2 cellular contexts compared by ENCODE assay signal in the genomic region with DNA sequence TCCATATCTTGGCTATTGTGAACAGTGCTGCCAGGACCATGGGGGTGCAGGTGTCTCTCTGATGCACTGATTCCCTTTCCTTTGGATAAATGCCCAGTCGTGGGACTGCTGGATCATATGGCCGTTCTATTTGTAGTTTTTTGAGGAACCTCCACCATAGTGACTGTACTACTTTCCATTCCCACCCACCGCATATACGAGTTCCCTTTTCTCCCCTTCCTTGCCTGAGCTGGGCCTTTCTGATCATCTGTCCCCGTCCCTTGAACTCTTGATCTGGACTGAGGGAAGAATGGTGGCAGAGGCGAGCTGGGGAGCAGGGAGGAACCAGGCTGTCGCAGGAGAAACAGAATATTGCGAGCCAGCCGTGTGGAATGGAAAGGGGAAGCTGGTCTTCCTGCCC.
TF ChIP-seq lines count a peak whose summit lies in the region.

No MANE protein-coding gene starts in this region.

TF ChIP-seq in WTC11, 78 proteins besides CTCF, POLR2A, EP300 and RAD21 (continues in another document):
- TF ChIP-seq ZNF532 (CRISPR knock-in tag; IDR thresholded peaks at IDR 0.05; ENCODE audit: borderline replicate concordance) (no peak), ZNF317 (CRISPR knock-in tag; IDR thresholded peaks at IDR 0.05; ENCODE audit: borderline replicate concordance, low read depth) (no peak), PRRX2 (CRISPR knock-in tag; IDR thresholded peaks at IDR 0.05) (no peak), NR3C1 (CRISPR knock-in tag; conservative IDR thresholded peaks at IDR 0.05; ENCODE audit: low read depth) (no peak), JUN (CRISPR knock-in tag; IDR thresholded peaks at IDR 0.05) (no peak), IRF2 (CRISPR knock-in tag; IDR thresholded peaks at IDR 0.05; ENCODE audit: borderline replicate concordance, low read depth) (no peak), ERG (CRISPR knock-in tag; IDR thresholded peaks at IDR 0.05) (no peak), ZNF232 (CRISPR knock-in tag; IDR thresholded peaks at IDR 0.05) (no peak), ZNF416 (CRISPR knock-in tag; IDR thresholded peaks at IDR 0.05) (no peak), JAZF1 (CRISPR knock-in tag; IDR thresholded peaks at IDR 0.05) (no peak)
- TF ChIP-seq, protein P1, sequence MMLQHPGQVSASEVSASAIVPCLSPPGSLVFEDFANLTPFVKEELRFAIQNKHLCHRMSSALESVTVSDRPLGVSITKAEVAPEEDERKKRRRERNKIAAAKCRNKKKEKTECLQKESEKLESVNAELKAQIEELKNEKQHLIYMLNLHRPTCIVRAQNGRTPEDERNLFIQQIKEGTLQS (CRISPR knock-in tag; conservative IDR thresholded peaks at IDR 0.05) = no peak
- TF ChIP-seq, protein P2, sequence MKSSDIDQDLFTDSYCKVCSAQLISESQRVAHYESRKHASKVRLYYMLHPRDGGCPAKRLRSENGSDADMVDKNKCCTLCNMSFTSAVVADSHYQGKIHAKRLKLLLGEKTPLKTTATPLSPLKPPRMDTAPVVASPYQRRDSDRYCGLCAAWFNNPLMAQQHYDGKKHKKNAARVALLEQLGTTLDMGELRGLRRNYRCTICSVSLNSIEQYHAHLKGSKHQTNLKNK (CRISPR knock-in tag; IDR thresholded peaks at IDR 0.05) = no peak
- TF ChIP-seq, protein P3, sequence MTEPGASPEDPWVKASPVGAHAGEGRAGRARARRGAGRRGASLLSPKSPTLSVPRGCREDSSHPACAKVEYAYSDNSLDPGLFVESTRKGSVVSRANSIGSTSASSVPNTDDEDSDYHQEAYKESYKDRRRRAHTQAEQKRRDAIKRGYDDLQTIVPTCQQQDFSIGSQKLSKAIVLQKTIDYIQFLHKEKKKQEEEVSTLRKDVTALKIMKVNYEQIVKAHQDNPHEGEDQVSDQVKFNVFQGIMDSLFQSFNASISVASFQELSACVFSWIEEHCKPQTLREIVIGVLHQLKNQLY (CRISPR knock-in tag; IDR thresholded peaks at IDR 0.05) = no peak
- TF ChIP-seq, protein P4, sequence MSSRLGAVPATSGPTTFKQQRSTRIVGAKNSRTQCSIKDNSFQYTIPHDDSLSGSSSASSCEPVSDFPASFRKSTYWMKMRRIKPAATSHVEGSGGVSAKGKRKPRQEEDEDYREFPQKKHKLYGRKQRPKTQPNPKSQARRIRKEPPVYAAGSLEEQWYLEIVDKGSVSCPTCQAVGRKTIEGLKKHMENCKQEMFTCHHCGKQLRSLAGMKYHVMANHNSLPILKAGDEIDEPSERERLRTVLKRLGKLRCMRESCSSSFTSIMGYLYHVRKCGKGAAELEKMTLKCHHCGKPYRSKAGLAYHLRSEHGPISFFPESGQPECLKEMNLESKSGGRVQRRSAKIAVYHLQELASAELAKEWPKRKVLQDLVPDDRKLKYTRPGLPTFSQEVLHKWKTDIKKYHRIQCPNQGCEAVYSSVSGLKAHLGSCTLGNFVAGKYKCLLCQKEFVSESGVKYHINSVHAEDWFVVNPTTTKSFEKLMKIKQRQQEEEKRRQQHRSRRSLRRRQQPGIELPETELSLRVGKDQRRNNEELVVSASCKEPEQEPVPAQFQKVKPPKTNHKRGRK (CRISPR knock-in tag; IDR thresholded peaks at IDR 0.05; ENCODE audit: borderline replicate concordance) = no peak
- TF ChIP-seq, protein P5, sequence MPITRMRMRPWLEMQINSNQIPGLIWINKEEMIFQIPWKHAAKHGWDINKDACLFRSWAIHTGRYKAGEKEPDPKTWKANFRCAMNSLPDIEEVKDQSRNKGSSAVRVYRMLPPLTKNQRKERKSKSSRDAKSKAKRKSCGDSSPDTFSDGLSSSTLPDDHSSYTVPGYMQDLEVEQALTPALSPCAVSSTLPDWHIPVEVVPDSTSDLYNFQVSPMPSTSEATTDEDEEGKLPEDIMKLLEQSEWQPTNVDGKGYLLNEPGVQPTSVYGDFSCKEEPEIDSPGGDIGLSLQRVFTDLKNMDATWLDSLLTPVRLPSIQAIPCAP (CRISPR knock-in tag; IDR thresholded peaks at IDR 0.05) = no peak

TF ChIP-seq in SK-N-SH, 30 proteins besides CTCF, POLR2A, EP300 and RAD21 (continued from another document):
- TF ChIP-seq ZBTB33 (IDR thresholded peaks at IDR 0.05; ENCODE audit: borderline replicate concordance, low read depth) (no peak), JUND (IDR thresholded peaks at IDR 0.05) (no peak)
